In the genomic region with DNA sequence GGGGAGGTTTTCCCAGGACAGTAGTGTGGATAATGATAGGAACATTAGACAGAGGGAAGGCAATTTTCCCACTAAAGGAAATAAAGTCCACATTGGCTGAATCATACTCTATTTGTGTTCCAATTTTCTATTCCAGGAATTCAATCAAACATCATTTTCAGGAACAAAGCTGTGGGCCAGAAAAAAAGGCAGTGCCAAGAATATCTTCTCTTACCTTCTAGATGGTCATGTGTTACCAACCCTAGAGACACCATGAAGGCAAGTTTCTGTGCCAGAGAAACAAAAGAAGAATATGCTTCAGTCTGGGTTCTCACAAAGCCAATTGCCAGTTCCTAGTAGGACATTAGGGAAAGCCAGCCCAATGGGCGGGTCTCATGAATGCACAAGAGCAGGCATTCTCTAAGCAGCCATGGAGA, we compare ENCODE assay signal across 18 cellular contexts. TPM values are rescaled to one million over a fixed set of nuclear protein-coding genes. Genes with fewer than 3 reads are reported as not detected.
DNase-seq lines count a peak whose midpoint lies in the region; ATAC-seq and TF ChIP-seq lines count a peak whose summit lies in the region.
"Had no signal": no experiment of that assay in that cellular context is flagged by ENCODE, and none has a peak within 500 bp of the region (broad histone marks: within the 10 kb centered on the region; RNA-seq: fewer than 3 reads in every experiment).

No MANE protein-coding gene starts in this region.

- TF ChIP-seq CTCF in astrocyte of the spinal cord (IDR thresholded peaks at IDR 0.05; ENCODE audit: low read depth, low read length): no peak
- TF ChIP-seq CTCF in fibroblast of the aortic adventitia (IDR thresholded peaks at IDR 0.05; ENCODE audit: insufficient read depth, low read length): no peak
- no peak for TF ChIP-seq CTCF in lower lobe of right lung (IDR thresholded peaks at IDR 0.05)

- peaks cover 84% of the 10 kb centered on the region for H3K36me3 ChIP-seq in lower lobe of right lung

- no peak for ATAC-seq in lower lobe of right lung
- ATAC-seq: CD8-positive, alpha-beta T cell; GM23338 had no signal

- DNase-seq in Ammon's horn (ENCODE audit: low spot score) (peak; percentile 47), astrocyte of the spinal cord (ENCODE audit: low read depth, low spot score) (peak; percentile 20), fibroblast of the aortic adventitia (ENCODE audit: low read depth) (peak; percentile 76), renal cortical epithelial cell (ENCODE audit: low read depth) (peak; percentile 6), posterior cingulate gyrus (no peak), lower lobe of right lung (no peak)
- DNase-seq in activated CD4-positive, alpha-beta T cell treated with anti-CD3 and anti-CD28 coated beads for 4 hours: no peak
- DNase-seq: CD8-positive, alpha-beta T cell; DMS79 treated with DMSO at 0.1 percent for 48 hours; GDM1; NCI-H1092 treated with DMSO at 0.1 percent for 48 hours; NCI-H1694; NCI-H69; NK-92 treated with Interleukin-12 subunit alpha and Interleukin-12 subunit beta, amount 100 ng/mL, for 24 hours; OCI-M1; RPMI8226 had no signal

- no peak overlapping the region for H3K27ac ChIP-seq in lower lobe of right lung
- H3K27ac ChIP-seq: KMS-11 had no signal

- intact Hi-C loops in posterior cingulate gyrus (cut with DNase I): no loop called here
- intact Hi-C loops in lower lobe of right lung (cut with DNase I): no loop called here

- H3K4me3 ChIP-seq in astrocyte of the spinal cord (ENCODE audit: low read depth, low read length) (no peak overlapping the region), fibroblast of the aortic adventitia (ENCODE audit: low read depth, low read length) (no peak overlapping the region), lower lobe of right lung (no peak overlapping the region)
- H3K4me3 ChIP-seq: GM23338 had no signal

- no peaks in the 10 kb centered on the region for H3K27me3 ChIP-seq in lower lobe of right lung (ENCODE audit: low read depth)

- in situ Hi-C loops in astrocyte of the spinal cord (cut with HindIII; ENCODE audit: low sequenced_read_pairs): no loop called here

- H3K4me1 ChIP-seq in lower lobe of right lung: no peaks in the 10 kb centered on the region

- H3K9me3 ChIP-seq in lower lobe of right lung: no peaks in the 10 kb centered on the region

RNA-seq across cellular contexts. Expression of a gene that starts 27.5 kb away (rescaled TPM):
- not detected in 2 replicates for total RNA-seq in fibroblast of the aortic adventitia (ENCODE audit: low replicate concordance)
- total RNA-seq in renal cortical epithelial cell: 0.40 and 1.2 TPM in 2 replicates
- 5.0 TPM for total RNA-seq in lower lobe of right lung

RNA-seq across cellular contexts. Expression of a gene that starts 32.3 kb away (rescaled TPM):
- total RNA-seq in fibroblast of the aortic adventitia (ENCODE audit: low replicate concordance): 14.6 and 24.0 TPM in 2 replicates
- total RNA-seq in renal cortical epithelial cell: 19.5 and 28.7 TPM in 2 replicates
- total RNA-seq in lower lobe of right lung: 22.7 TPM

RNA-seq across cellular contexts. Expression of a gene that starts 42.9 kb away (rescaled TPM):
- 1.6 TPM in 1 of 2 replicates, not detected in the other for total RNA-seq in fibroblast of the aortic adventitia (ENCODE audit: low replicate concordance)
- 0.70 TPM in 1 of 2 replicates, not detected in the other for total RNA-seq in renal cortical epithelial cell
- 0.53 TPM for total RNA-seq in lower lobe of right lung

Comparison
In these comparisons a context has a peak if more than half of its experiments do, and no peak if none do; other contexts are left out.
1. DNase-seq: peak in Ammon's horn (single experiment), astrocyte of the spinal cord (single experiment), fibroblast of the aortic adventitia (single experiment) and renal cortical epithelial cell (single experiment); none in posterior cingulate gyrus (0 of 10), activated CD4-positive, alpha-beta T cell treated with anti-CD3 and anti-CD28 coated beads for 4 hours (0 of 2) and lower lobe of right lung (single experiment).